ENCODE assay signal across 16 cellular contexts in genomic region chr15:67173015-67173414, GRCh38.
DNase-seq lines count a peak whose midpoint lies in the region; ATAC-seq and TF ChIP-seq lines count a peak whose summit lies in the region.
"Had no signal": no experiment of that assay in that cellular context is flagged by ENCODE, and none has a peak within 500 bp of the region (broad histone marks: within the 10 kb centered on the region; RNA-seq: fewer than 3 reads in every experiment).

No MANE protein-coding gene starts in this region.

- peaks cover 12% of the 10 kb centered on the region; the same call in 1 of the 2 replicates for H3K79me2 ChIP-seq in SK-N-SH (ENCODE audit: insufficient read depth)

- intact Hi-C loops in activated CD4-positive, alpha-beta memory T cell treated with anti-CD3 and anti-CD28 coated beads for 36 hours (cut with micrococcal nuclease) = no loop called here
- intact Hi-C loops in Caco-2 (cut with micrococcal nuclease; ENCODE audit: unreplicated experiment) (no loop called here), sigmoid colon (cut with DNase I) (no loop called here)

- no peak for TF ChIP-seq POLR2A in sigmoid colon (IDR thresholded peaks at IDR 0.05)

- POLR2A ChIA-PET in activated CD4-positive, alpha-beta memory T cell treated with anti-CD3 and anti-CD28 coated beads for 36 hours (lab: Charles Lee) = no interaction called here
- POLR2A ChIA-PET in activated CD4-positive, alpha-beta memory T cell treated with anti-CD3 and anti-CD28 coated beads, Interleukin-2, amount 10 ng/mL, durations not matched to agents 7 days and 5 days (lab: Charles Lee) = no interaction called here
- POLR2A ChIA-PET in Caco-2 (lab: Charles Lee) = no interaction called here
- POLR2A ChIA-PET in activated naive CD8-positive, alpha-beta T cell treated with anti-CD3 and anti-CD28 coated beads, Interleukin-2, amount 10 ng/mL, durations not matched to agents 7 days and 5 days (lab: Charles Lee) = no interaction called here
- POLR2A ChIA-PET in SK-N-SH (lab: Yijun Ruan, JAX) = no interaction called here

- CTCF ChIA-PET in activated CD4-positive, alpha-beta memory T cell treated with anti-CD3 and anti-CD28 coated beads for 36 hours (lab: Charles Lee) = no interaction called here
- CTCF ChIA-PET in activated CD4-positive, alpha-beta memory T cell treated with anti-CD3 and anti-CD28 coated beads, Interleukin-2, amount 10 ng/mL, durations not matched to agents 7 days and 5 days (lab: Charles Lee) = no interaction called here
- CTCF ChIA-PET in Caco-2 (lab: Charles Lee) = no interaction called here
- CTCF ChIA-PET in SK-N-SH (lab: Yijun Ruan, JAX) = no interaction called here

- H3F3A ChIP-seq in SK-N-SH (replicated peaks; ENCODE audit: insufficient read depth) = peaks cover 9% of the 10 kb centered on the region

- H3K27ac Mint-ChIP-seq in activated CD4-positive, alpha-beta memory T cell treated with anti-CD3 and anti-CD28 coated beads for 36 hours = peak overlapping the region; percentile 84
- H3K27ac Mint-ChIP-seq in activated CD4-positive, alpha-beta memory T cell treated with anti-CD3 and anti-CD28 coated beads, Interleukin-2, amount 10 ng/mL, durations not matched to agents 7 days and 5 days = no peak overlapping the region
- H3K27ac Mint-ChIP-seq in Caco-2 (ENCODE audit: unreplicated experiment) = peak overlapping the region; percentile 8
- H3K27ac Mint-ChIP-seq in activated naive CD8-positive, alpha-beta T cell treated with anti-CD3 and anti-CD28 coated beads, Interleukin-2, amount 10 ng/mL, durations not matched to agents 7 days and 5 days = peak overlapping the region; percentile 27

- no peak for DNase-seq in activated CD4-positive, alpha-beta memory T cell treated with anti-CD3 and anti-CD28 coated beads for 36 hours
- no peak for DNase-seq in activated CD4-positive, alpha-beta memory T cell treated with anti-CD3 and anti-CD28 coated beads, Interleukin-2, amount 10 ng/mL, durations not matched to agents 7 days and 5 days
- DNase-seq in Caco-2 (no peak), sigmoid colon (peak; percentile 47), NCI-H2196 (lab: John Stamatoyannopoulos, UW; ENCODE audit: unreplicated experiment) (no peak), SK-N-SH (no peak)
- DNase-seq in activated naive CD8-positive, alpha-beta T cell treated with anti-CD3 and anti-CD28 coated beads, Interleukin-2, amount 10 ng/mL, durations not matched to agents 7 days and 5 days = no peak
- DNase-seq: ACHN, body of pancreas, GM23248, NCI-H1930, NCI-H446 treated with DMSO at 0.1 percent for 48 hours, SJCRH30 had no signal

- no peaks in the 10 kb centered on the region for H3K27me3 ChIP-seq in Caco-2 (replicated peaks; ENCODE audit: control insufficient read depth, insufficient read depth, low read length)
- H3K27me3 ChIP-seq in sigmoid colon = no peaks in the 10 kb centered on the region
- no peaks in the 10 kb centered on the region for H3K27me3 ChIP-seq in SK-N-SH (ENCODE audit: insufficient read depth)
- H3K27me3 ChIP-seq: body of pancreas, neutrophil, SJCRH30 had no signal

- peaks cover 77% of the 10 kb centered on the region for H3K4me1 Mint-ChIP-seq in activated CD4-positive, alpha-beta memory T cell treated with anti-CD3 and anti-CD28 coated beads for 36 hours (ENCODE audit: low read depth)
- H3K4me1 Mint-ChIP-seq in activated CD4-positive, alpha-beta memory T cell treated with anti-CD3 and anti-CD28 coated beads, Interleukin-2, amount 10 ng/mL, durations not matched to agents 7 days and 5 days = peaks cover 59% of the 10 kb centered on the region
- H3K4me1 Mint-ChIP-seq in Caco-2 (ENCODE audit: low read depth, unreplicated experiment) = peaks cover 39% of the 10 kb centered on the region
- H3K4me1 Mint-ChIP-seq in activated naive CD8-positive, alpha-beta T cell treated with anti-CD3 and anti-CD28 coated beads, Interleukin-2, amount 10 ng/mL, durations not matched to agents 7 days and 5 days = peaks cover 16% of the 10 kb centered on the region

- H3K9ac ChIP-seq in SK-N-SH = no peak overlapping the region
- H3K9ac ChIP-seq: GM23248 had no signal

- no peaks in the 10 kb centered on the region for H3K9me3 ChIP-seq in Caco-2
- no peaks in the 10 kb centered on the region for H3K9me3 ChIP-seq in sigmoid colon
- no peaks in the 10 kb centered on the region for H3K9me3 ChIP-seq in SK-N-SH
- H3K9me3 ChIP-seq: body of pancreas, neutrophil, SJCRH30 had no signal

- no peak overlapping the region for H3K4me3 Mint-ChIP-seq in activated CD4-positive, alpha-beta memory T cell treated with anti-CD3 and anti-CD28 coated beads for 36 hours
- H3K4me3 Mint-ChIP-seq in activated CD4-positive, alpha-beta memory T cell treated with anti-CD3 and anti-CD28 coated beads, Interleukin-2, amount 10 ng/mL, durations not matched to agents 7 days and 5 days = no peak overlapping the region
- H3K4me3 Mint-ChIP-seq in Caco-2 (ENCODE audit: unreplicated experiment) = no peak overlapping the region
- H3K4me3 Mint-ChIP-seq in activated naive CD8-positive, alpha-beta T cell treated with anti-CD3 and anti-CD28 coated beads, Interleukin-2, amount 10 ng/mL, durations not matched to agents 7 days and 5 days = no peak overlapping the region

- no peaks in the 10 kb centered on the region for H3K9me2 ChIP-seq in SK-N-SH

- H3K4me2 ChIP-seq in SK-N-SH = no peak overlapping the region

- no peak for ATAC-seq in activated naive CD8-positive, alpha-beta T cell treated with anti-CD3 and anti-CD28 coated beads, Interleukin-2, amount 10 ng/mL, durations not matched to agents 7 days and 5 days (ENCODE audit: low read depth)
- no peak for ATAC-seq in GM21723 (IDR thresholded peaks at IDR 0.05; ENCODE audit: unreplicated experiment)
- ATAC-seq: body of pancreas had no signal

- H2AFZ ChIP-seq in SK-N-SH (ENCODE audit: low read depth) = no peak overlapping the region
- H2AFZ ChIP-seq: GM23248 had no signal

- H3K4me1 ChIP-seq in Caco-2 (peaks cover 30% of the 10 kb centered on the region), sigmoid colon (peaks cover 0 to 49% (median 41%) of the 10 kb centered on the region in 4 donors), SK-N-SH (ENCODE audit: control insufficient read depth in 1 of 2, insufficient read depth in 2 of 2, low read depth in 1 of 2, low read length in 1 of 2) (peaks cover 30 to 35% of the 10 kb centered on the region in 2 experiments; a peak in 3 of 4 replicates)

- no peak overlapping the region for H3K27ac ChIP-seq in sigmoid colon
- H3K27ac ChIP-seq in SK-N-SH (ENCODE audit: low read depth in 2 of 2, low read length in 1 of 2) = no peak overlapping the region
- H3K27ac ChIP-seq: body of pancreas, HL-60, neutrophil, SJCRH30 had no signal

- TF ChIP-seq EP300 in sigmoid colon (IDR thresholded peaks at IDR 0.05) (no peak), SK-N-SH (IDR thresholded peaks at IDR 0.05; ENCODE audit: borderline replicate concordance in 1 of 2, low read depth in 1 of 2, low read length in 1 of 2) (no peak)

- TF ChIP-seq CTCF in Caco-2 (IDR thresholded peaks at IDR 0.05; ENCODE audit: insufficient read depth in 1 of 2, low read depth in 1 of 2, low read length in 1 of 2, severe bottlenecking in 1 of 2, unreplicated experiment in 1 of 2) (no peak), sigmoid colon (IDR thresholded peaks at IDR 0.05) (no peak), SK-N-SH (IDR thresholded peaks at IDR 0.05) (no peak)

- H4K20me1 ChIP-seq in SK-N-SH (ENCODE audit: insufficient read depth) = no peaks in the 10 kb centered on the region

- H3K36me3 ChIP-seq in Caco-2 (ENCODE audit: control insufficient read depth, insufficient read depth, low read length) = no peaks in the 10 kb centered on the region; the same call in none of the 2 replicates
- peaks cover 0 to 39% (median 7%) of the 10 kb centered on the region in 4 donors for H3K36me3 ChIP-seq in sigmoid colon
- peaks cover 10 to 13% of the 10 kb centered on the region in 2 experiments for H3K36me3 ChIP-seq in SK-N-SH (replicated peaks in 1 of 2; ENCODE audit: control insufficient read depth in 1 of 2, insufficient read depth in 2 of 2, low read length in 1 of 2)

- 86 to 96% methylated on average over 9 of the region's 9 CpGs for WGBS in sigmoid colon, 2 donors
- WGBS in SK-N-SH (ENCODE audit: low lambda C conversion rate) = 96% methylated on average over 9 of the region's 9 CpGs

- H3K4me3 ChIP-seq in Caco-2 (ENCODE audit: low read depth, low read length) (no peak overlapping the region), sigmoid colon (no peak overlapping the region), SK-N-SH (ENCODE audit: low read depth in 2 of 2, low read length in 1 of 2) (no peak overlapping the region)
- H3K4me3 ChIP-seq: body of pancreas, GM23248, SJCRH30 had no signal

- no TSS peak for BruUV-seq in Caco-2 (replicated peaks; lab: Mats Ljungman, UMichigan)

- H3K9me3 Mint-ChIP-seq in activated CD4-positive, alpha-beta memory T cell treated with anti-CD3 and anti-CD28 coated beads for 36 hours = no peaks in the 10 kb centered on the region
- no peaks in the 10 kb centered on the region for H3K9me3 Mint-ChIP-seq in activated CD4-positive, alpha-beta memory T cell treated with anti-CD3 and anti-CD28 coated beads, Interleukin-2, amount 10 ng/mL, durations not matched to agents 7 days and 5 days
- H3K9me3 Mint-ChIP-seq in Caco-2 (ENCODE audit: unreplicated experiment) = no peaks in the 10 kb centered on the region
- no peaks in the 10 kb centered on the region for H3K9me3 Mint-ChIP-seq in activated naive CD8-positive, alpha-beta T cell treated with anti-CD3 and anti-CD28 coated beads, Interleukin-2, amount 10 ng/mL, durations not matched to agents 7 days and 5 days

- H3K36me3 Mint-ChIP-seq in activated CD4-positive, alpha-beta memory T cell treated with anti-CD3 and anti-CD28 coated beads for 36 hours = peaks cover 47% of the 10 kb centered on the region
- peaks cover 82% of the 10 kb centered on the region for H3K36me3 Mint-ChIP-seq in activated CD4-positive, alpha-beta memory T cell treated with anti-CD3 and anti-CD28 coated beads, Interleukin-2, amount 10 ng/mL, durations not matched to agents 7 days and 5 days (ENCODE audit: low read depth)
- peaks cover 52% of the 10 kb centered on the region for H3K36me3 Mint-ChIP-seq in Caco-2 (ENCODE audit: insufficient read depth, unreplicated experiment)
- H3K36me3 Mint-ChIP-seq in activated naive CD8-positive, alpha-beta T cell treated with anti-CD3 and anti-CD28 coated beads, Interleukin-2, amount 10 ng/mL, durations not matched to agents 7 days and 5 days = peaks cover 11% of the 10 kb centered on the region

- no peaks in the 10 kb centered on the region for H3K27me3 Mint-ChIP-seq in activated CD4-positive, alpha-beta memory T cell treated with anti-CD3 and anti-CD28 coated beads for 36 hours
- no peaks in the 10 kb centered on the region for H3K27me3 Mint-ChIP-seq in activated CD4-positive, alpha-beta memory T cell treated with anti-CD3 and anti-CD28 coated beads, Interleukin-2, amount 10 ng/mL, durations not matched to agents 7 days and 5 days
- no peaks in the 10 kb centered on the region for H3K27me3 Mint-ChIP-seq in Caco-2 (ENCODE audit: insufficient read depth, unreplicated experiment)
- H3K27me3 Mint-ChIP-seq in activated naive CD8-positive, alpha-beta T cell treated with anti-CD3 and anti-CD28 coated beads, Interleukin-2, amount 10 ng/mL, durations not matched to agents 7 days and 5 days = no peaks in the 10 kb centered on the region

- no peak for TF ChIP-seq RAD21 in SK-N-SH (IDR thresholded peaks at IDR 0.05; ENCODE audit: low read length)

TF ChIP-seq in SK-N-SH, 30 proteins besides CTCF, POLR2A, EP300 and RAD21 (continues in another document):
- TF ChIP-seq CHD2 (IDR thresholded peaks at IDR 0.05; ENCODE audit: low read length, partially characterized antibody) (no peak), EZH2phosphoT487 (IDR thresholded peaks at IDR 0.05; ENCODE audit: borderline replicate concordance, low read depth) (no peak)
